Comparison of ENCODE assay signal across 1 cellular context in the genomic region with DNA sequence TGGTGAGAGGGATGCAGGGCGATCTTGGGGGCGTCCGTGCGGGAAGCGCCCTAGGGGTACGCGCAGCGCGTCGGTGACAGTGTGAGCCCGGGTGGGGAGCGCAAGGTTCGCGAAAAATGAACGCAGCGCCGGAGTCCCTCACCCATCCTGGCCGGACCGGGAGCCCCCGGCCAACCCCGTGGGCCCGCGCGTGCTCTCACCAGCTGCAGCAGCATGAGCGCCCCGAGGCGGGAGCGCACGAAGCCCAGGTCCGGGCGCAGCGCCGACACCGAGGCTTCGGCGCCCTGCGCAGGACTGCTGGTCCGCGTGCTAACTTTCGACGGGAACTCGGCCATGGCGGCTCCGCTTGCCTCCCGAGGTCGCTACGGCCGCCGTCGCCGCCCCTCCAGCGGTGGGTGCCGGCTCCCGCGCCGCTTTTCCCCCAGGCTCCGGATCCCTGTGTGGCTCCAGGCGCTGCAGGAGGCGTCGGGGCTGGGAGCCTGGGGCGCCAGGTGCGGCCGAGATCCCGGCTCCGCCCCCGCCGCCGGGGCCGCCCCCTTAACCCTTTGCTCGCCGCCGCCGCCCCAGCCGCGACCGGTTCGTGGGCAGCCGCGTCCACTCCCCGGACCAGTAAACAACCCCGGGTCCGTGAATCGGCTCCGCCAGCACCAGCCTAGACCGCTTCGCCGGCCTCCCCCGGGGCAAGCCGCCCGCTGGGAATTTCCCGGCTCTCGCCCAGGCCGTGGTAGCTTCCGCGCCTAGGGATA.
A peak's percentile ranks its signal among the peaks of the same experiment; 100 is the strongest.
TF ChIP-seq lines count a peak whose summit lies in the region.

A gene with protein sequence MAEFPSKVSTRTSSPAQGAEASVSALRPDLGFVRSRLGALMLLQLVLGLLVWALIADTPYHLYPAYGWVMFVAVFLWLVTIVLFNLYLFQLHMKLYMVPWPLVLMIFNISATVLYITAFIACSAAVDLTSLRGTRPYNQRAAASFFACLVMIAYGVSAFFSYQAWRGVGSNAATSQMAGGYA (minus strand): TSS at position 467 of the 746 bp plus-strand sequence. CDS start 132 bp downstream, at position 335.

TF ChIP-seq in HepG2, 621 proteins besides CTCF, POLR2A, EP300 and RAD21 (continued from another document and continues in another):
- TF ChIP-seq ZHX1 (CRISPR knock-in tag; IDR thresholded peaks at IDR 0.05; ENCODE audit: low read depth) (peak; percentile 47), ZNF691 (CRISPR knock-in tag; IDR thresholded peaks at IDR 0.05; ENCODE audit: borderline replicate concordance, low read depth) (peak; percentile 83; the same call in 1 of the 2 replicates), ZNF564 (CRISPR knock-in tag; IDR thresholded peaks at IDR 0.05) (peak; percentile 95), ZMYM2 (CRISPR knock-in tag; IDR thresholded peaks at IDR 0.05) (no peak), ZNF747 (CRISPR knock-in tag; IDR thresholded peaks at IDR 0.05; ENCODE audit: borderline replicate concordance) (peak; percentile 95), SAP130 (CRISPR knock-in tag; IDR thresholded peaks at IDR 0.05; ENCODE audit: low read depth) (peak; percentile 75), JUND (CRISPR knock-in tag; IDR thresholded peaks at IDR 0.05) (no peak), ZNF101 (CRISPR knock-in tag; IDR thresholded peaks at IDR 0.05; ENCODE audit: borderline replicate concordance, low read depth) (peak; percentile 80; the same call in 1 of the 2 replicates), ZNF18 (CRISPR knock-in tag; IDR thresholded peaks at IDR 0.05; ENCODE audit: insufficient replicate concordance) (peak; percentile 97), SOX5 (CRISPR knock-in tag; IDR thresholded peaks at IDR 0.05; ENCODE audit: borderline replicate concordance) (peak; percentile 33; the same call in 1 of the 2 replicates), PLRG1 (conservative IDR thresholded peaks at IDR 0.05) (no peak), PREB (CRISPR knock-in tag; IDR thresholded peaks at IDR 0.05) (peak; percentile 94; the same call in 1 of the 2 replicates), ZNF713 (CRISPR knock-in tag; IDR thresholded peaks at IDR 0.05) (peak; percentile 96), ZBTB7B (CRISPR knock-in tag; IDR thresholded peaks at IDR 0.05) (no peak; the same call in 1 of the 2 replicates), MTERF4 (CRISPR knock-in tag; IDR thresholded peaks at IDR 0.05) (peak; percentile 95), ZFP82 (CRISPR knock-in tag; IDR thresholded peaks at IDR 0.05; ENCODE audit: borderline replicate concordance) (no peak), AKAP8 (CRISPR knock-in tag; IDR thresholded peaks at IDR 0.05) (no peak), BORCS8-MEF2B (CRISPR knock-in tag; IDR thresholded peaks at IDR 0.05) (peak; percentile 92), FOXM1 (CRISPR knock-in tag; IDR thresholded peaks at IDR 0.05) (no peak), ZBTB8A (CRISPR knock-in tag; IDR thresholded peaks at IDR 0.05; ENCODE audit: borderline replicate concordance, low read depth) (no peak; the same call in 1 of the 2 replicates), RAD51 (IDR thresholded peaks at IDR 0.05; ENCODE audit: borderline replicate concordance) (no peak), ELF4 (CRISPR knock-in tag; IDR thresholded peaks at IDR 0.05; ENCODE audit: borderline replicate concordance) (peak; percentile 65; the same call in 1 of the 2 replicates), NPAS2 (CRISPR knock-in tag; IDR thresholded peaks at IDR 0.05; ENCODE audit: borderline replicate concordance) (peak; percentile 93; the same call in 1 of the 2 replicates), ARNT2 (CRISPR knock-in tag; IDR thresholded peaks at IDR 0.05; ENCODE audit: low read depth) (peak; percentile 99), ADNP (CRISPR knock-in tag; IDR thresholded peaks at IDR 0.05) (no peak), ZNF512B (CRISPR knock-in tag; IDR thresholded peaks at IDR 0.05; ENCODE audit: borderline replicate concordance) (no peak), ZC3H4 (CRISPR knock-in tag; IDR thresholded peaks at IDR 0.05; ENCODE audit: borderline replicate concordance) (no peak)
- TF ChIP-seq, protein P1, sequence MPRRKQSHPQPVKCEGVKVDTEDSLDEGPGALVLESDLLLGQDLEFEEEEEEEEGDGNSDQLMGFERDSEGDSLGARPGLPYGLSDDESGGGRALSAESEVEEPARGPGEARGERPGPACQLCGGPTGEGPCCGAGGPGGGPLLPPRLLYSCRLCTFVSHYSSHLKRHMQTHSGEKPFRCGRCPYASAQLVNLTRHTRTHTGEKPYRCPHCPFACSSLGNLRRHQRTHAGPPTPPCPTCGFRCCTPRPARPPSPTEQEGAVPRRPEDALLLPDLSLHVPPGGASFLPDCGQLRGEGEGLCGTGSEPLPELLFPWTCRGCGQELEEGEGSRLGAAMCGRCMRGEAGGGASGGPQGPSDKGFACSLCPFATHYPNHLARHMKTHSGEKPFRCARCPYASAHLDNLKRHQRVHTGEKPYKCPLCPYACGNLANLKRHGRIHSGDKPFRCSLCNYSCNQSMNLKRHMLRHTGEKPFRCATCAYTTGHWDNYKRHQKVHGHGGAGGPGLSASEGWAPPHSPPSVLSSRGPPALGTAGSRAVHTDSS (CRISPR knock-in tag; conservative IDR thresholded peaks at IDR 0.05), result no peak; the same call in 1 of the 2 replicates
- TF ChIP-seq, protein P2, sequence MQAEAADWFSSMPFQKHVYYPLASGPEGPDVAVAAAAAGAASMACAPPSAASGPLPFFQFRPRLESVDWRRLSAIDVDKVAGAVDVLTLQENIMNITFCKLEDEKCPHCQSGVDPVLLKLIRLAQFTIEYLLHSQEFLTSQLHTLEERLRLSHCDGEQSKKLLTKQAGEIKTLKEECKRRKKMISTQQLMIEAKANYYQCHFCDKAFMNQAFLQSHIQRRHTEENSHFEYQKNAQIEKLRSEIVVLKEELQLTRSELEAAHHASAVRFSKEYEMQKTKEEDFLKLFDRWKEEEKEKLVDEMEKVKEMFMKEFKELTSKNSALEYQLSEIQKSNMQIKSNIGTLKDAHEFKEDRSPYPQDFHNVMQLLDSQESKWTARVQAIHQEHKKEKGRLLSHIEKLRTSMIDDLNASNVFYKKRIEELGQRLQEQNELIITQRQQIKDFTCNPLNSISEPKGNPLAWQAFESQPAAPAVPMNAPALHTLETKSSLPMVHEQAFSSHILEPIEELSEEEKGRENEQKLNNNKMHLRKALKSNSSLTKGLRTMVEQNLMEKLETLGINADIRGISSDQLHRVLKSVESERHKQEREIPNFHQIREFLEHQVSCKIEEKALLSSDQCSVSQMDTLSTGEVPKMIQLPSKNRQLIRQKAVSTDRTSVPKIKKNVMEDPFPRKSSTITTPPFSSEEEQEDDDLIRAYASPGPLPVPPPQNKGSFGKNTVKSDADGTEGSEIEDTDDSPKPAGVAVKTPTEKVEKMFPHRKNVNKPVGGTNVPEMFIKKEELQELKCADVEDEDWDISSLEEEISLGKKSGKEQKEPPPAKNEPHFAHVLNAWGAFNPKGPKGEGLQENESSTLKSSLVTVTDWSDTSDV (CRISPR knock-in tag; IDR thresholded peaks at IDR 0.05), result peak; percentile 97
- TF ChIP-seq, protein P3, sequence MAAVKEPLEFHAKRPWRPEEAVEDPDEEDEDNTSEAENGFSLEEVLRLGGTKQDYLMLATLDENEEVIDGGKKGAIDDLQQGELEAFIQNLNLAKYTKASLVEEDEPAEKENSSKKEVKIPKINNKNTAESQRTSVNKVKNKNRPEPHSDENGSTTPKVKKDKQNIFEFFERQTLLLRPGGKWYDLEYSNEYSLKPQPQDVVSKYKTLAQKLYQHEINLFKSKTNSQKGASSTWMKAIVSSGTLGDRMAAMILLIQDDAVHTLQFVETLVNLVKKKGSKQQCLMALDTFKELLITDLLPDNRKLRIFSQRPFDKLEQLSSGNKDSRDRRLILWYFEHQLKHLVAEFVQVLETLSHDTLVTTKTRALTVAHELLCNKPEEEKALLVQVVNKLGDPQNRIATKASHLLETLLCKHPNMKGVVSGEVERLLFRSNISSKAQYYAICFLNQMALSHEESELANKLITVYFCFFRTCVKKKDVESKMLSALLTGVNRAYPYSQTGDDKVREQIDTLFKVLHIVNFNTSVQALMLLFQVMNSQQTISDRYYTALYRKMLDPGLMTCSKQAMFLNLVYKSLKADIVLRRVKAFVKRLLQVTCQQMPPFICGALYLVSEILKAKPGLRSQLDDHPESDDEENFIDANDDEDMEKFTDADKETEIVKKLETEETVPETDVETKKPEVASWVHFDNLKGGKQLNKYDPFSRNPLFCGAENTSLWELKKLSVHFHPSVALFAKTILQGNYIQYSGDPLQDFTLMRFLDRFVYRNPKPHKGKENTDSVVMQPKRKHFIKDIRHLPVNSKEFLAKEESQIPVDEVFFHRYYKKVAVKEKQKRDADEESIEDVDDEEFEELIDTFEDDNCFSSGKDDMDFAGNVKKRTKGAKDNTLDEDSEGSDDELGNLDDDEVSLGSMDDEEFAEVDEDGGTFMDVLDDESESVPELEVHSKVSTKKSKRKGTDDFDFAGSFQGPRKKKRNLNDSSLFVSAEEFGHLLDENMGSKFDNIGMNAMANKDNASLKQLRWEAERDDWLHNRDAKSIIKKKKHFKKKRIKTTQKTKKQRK (IDR thresholded peaks at IDR 0.05; ENCODE audit: low read length), result no peak
- TF ChIP-seq, protein P4, sequence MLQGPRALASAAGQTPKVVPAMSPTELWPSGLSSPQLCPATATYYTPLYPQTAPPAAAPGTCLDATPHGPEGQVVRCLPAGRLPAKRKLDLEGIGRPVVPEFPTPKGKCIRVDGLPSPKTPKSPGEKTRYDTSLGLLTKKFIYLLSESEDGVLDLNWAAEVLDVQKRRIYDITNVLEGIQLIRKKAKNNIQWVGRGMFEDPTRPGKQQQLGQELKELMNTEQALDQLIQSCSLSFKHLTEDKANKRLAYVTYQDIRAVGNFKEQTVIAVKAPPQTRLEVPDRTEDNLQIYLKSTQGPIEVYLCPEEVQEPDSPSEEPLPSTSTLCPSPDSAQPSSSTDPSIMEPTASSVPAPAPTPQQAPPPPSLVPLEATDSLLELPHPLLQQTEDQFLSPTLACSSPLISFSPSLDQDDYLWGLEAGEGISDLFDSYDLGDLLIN (CRISPR knock-in tag; IDR thresholded peaks at IDR 0.05; ENCODE audit: borderline replicate concordance), result peak; percentile 72; the same call in 1 of the 2 replicates
